16 cellular contexts compared by ENCODE assay signal in the genomic region with DNA sequence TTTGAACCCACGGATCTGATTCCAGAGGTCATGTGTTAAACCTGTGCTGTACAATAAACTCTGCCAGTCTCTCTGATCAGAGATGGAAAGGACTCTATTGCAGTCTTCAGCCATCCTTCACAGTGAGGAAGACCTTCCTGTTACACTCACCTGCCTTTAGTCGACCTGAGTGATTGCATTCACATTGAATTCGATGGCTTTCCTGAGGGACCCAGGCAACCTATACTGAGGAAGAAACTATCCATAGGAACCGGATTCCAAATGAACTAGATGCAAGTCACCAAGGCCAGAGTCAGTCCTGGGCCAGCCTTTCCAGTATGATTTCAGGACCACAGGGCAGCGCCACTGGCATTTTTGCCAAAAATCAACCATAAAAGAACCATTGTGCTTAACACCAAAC. TPM values are rescaled to one million over a fixed set of nuclear protein-coding genes. Genes with fewer than 3 reads are reported as not detected.
DNase-seq lines count a peak whose midpoint lies in the region; ATAC-seq and TF ChIP-seq lines count a peak whose summit lies in the region.
"Had no signal": no experiment of that assay in that cellular context is flagged by ENCODE, and none has a peak within 500 bp of the region (broad histone marks: within the 10 kb centered on the region; RNA-seq: fewer than 3 reads in every experiment).

No MANE protein-coding gene starts in this region.

- no peak for TF ChIP-seq CTCF in GM12865 (IDR thresholded peaks at IDR 0.05; ENCODE audit: insufficient read depth, low read depth, low read length, missing control alignments)
- no peak for TF ChIP-seq CTCF in stomach (IDR thresholded peaks at IDR 0.05)

- in situ Hi-C loops in GM23248 (cut with MboI), result no loop called here

- no peak for DNase-seq in activated T-cell treated with anti-CD3 and anti-CD28 coated beads, Interleukin-2, amount 50 U/mL, for 4 hours
- no peak for DNase-seq in activated T-cell treated with anti-CD3 and anti-CD28 coated beads for 4 hours
- DNase-seq in GM12865 (ENCODE audit: low read depth), result no peak
- DNase-seq in effector memory CD4-positive, alpha-beta T cell, result no peak
- DNase-seq in stomach, result no peak
- DNase-seq in dermis blood vessel endothelial cell, result no peak
- no peak for DNase-seq in GM23248
- DNase-seq in inferior parietal cortex (ENCODE audit: extremely low spot score), result no peak
- DNase-seq: activated CD4-positive, alpha-beta T cell treated with anti-CD3 and anti-CD28 coated beads, Interleukin-2, amount 50 U/mL, for 48 hours; activated effector memory CD4-positive, alpha-beta T cell treated with anti-CD3 and anti-CD28 coated beads, Interleukin-2, amount 50 U/mL, for 16 hours; NCI-H1092; NCI-H2081 treated with DMSO at 0.1 percent for 48 hours; NCI-H510A; stimulated activated CD8-positive, alpha-beta memory T cell treated with anti-CD3 and anti-CD28 coated beads, Interleukin-4, amount 100 ng/mL, for 48 hours; SW 1271 had no signal

- no peak for TF ChIP-seq EP300 in stomach (IDR thresholded peaks at IDR 0.05)

- 83 to 91% (median 86%) methylated on average over 5 of the region's 5 CpGs for WGBS in stomach, 5 donors
- WGBS in GM23248 (ENCODE audit: low coverage in 1 of 2, low lambda C conversion rate in 2 of 2, missing lambda C conversion rate in 2 of 2), 2 experiments, result 96% methylated on average over 5 of the region's 5 CpGs

- peaks cover 22% of the 10 kb centered on the region for H3K4me1 Mint-ChIP-seq in activated T-cell treated with anti-CD3 and anti-CD28 coated beads, Interleukin-2, amount 50 U/mL, for 4 hours (ENCODE audit: low read depth)

- no peaks in the 10 kb centered on the region for H3K27me3 Mint-ChIP-seq in activated T-cell treated with anti-CD3 and anti-CD28 coated beads, Interleukin-2, amount 50 U/mL, for 4 hours (ENCODE audit: low read depth)
- H3K27me3 Mint-ChIP-seq: effector memory CD8-positive, alpha-beta T cell had no signal

- H3K9me3 Mint-ChIP-seq in activated T-cell treated with anti-CD3 and anti-CD28 coated beads, Interleukin-2, amount 50 U/mL, for 4 hours, result peaks cover 6% of the 10 kb centered on the region

- H3K9ac ChIP-seq in GM23248, result no peak overlapping the region

- H3K27ac ChIP-seq in effector memory CD4-positive, alpha-beta T cell (ENCODE audit: insufficient read depth, low read length, poor library complexity, severe bottlenecking), result peak overlapping the region; percentile 99
- H3K27ac ChIP-seq in stomach, result peak overlapping the region in 3 of 5 donors; percentile 66 to 89 (median 70)
- no peak overlapping the region for H3K27ac ChIP-seq in GM23248

- H3K4me3 ChIP-seq in GM12865 (ENCODE audit: low read depth, low read length), result peak overlapping the region; percentile 46; the same call in 1 of the 2 replicates
- H3K4me3 ChIP-seq in effector memory CD4-positive, alpha-beta T cell (ENCODE audit: insufficient read depth, low read depth, low read length, poor library complexity, severe bottlenecking), result no peak overlapping the region
- H3K4me3 ChIP-seq in stomach, result no peak overlapping the region
- H3K4me3 ChIP-seq in GM23248, result no peak overlapping the region

- H3K36me3 Mint-ChIP-seq in activated T-cell treated with anti-CD3 and anti-CD28 coated beads, Interleukin-2, amount 50 U/mL, for 4 hours (ENCODE audit: insufficient read depth), result no peaks in the 10 kb centered on the region

- no peak for TF ChIP-seq POLR2A in stomach (IDR thresholded peaks at IDR 0.05)

- ATAC-seq in activated T-cell treated with anti-CD3 and anti-CD28 coated beads, Interleukin-2, amount 50 U/mL, for 4 hours, result no peak

- H3K4me1 ChIP-seq in effector memory CD4-positive, alpha-beta T cell (ENCODE audit: control insufficient read depth, insufficient read depth, low read length, poor library complexity, severe bottlenecking), result peaks cover 96% of the 10 kb centered on the region
- H3K4me1 ChIP-seq in stomach (peaks cover 16 to 60% (median 26%) of the 10 kb centered on the region in 4 donors), GM23248 (ENCODE audit: insufficient read depth) (peaks cover 8% of the 10 kb centered on the region; the same call in 1 of the 2 replicates)

- peaks cover 10% of the 10 kb centered on the region for H3F3A ChIP-seq in GM23248 (ENCODE audit: insufficient read depth)

- H3K36me3 ChIP-seq in effector memory CD4-positive, alpha-beta T cell (ENCODE audit: control insufficient read depth, insufficient read depth, low read length), result no peaks in the 10 kb centered on the region
- H3K36me3 ChIP-seq in stomach (no peaks in the 10 kb centered on the region), GM23248 (ENCODE audit: low read depth) (no peaks in the 10 kb centered on the region)

- no peaks in the 10 kb centered on the region for H3K9me3 ChIP-seq in effector memory CD4-positive, alpha-beta T cell (ENCODE audit: control insufficient read depth, low read length)
- H3K9me3 ChIP-seq in stomach (no peaks in the 10 kb centered on the region), GM23248 (ENCODE audit: low read depth) (no peaks in the 10 kb centered on the region)

- H2AFZ ChIP-seq in GM23248, result no peak overlapping the region

- peak overlapping the region; percentile 4 for H3K4me3 Mint-ChIP-seq in activated T-cell treated with anti-CD3 and anti-CD28 coated beads, Interleukin-2, amount 50 U/mL, for 4 hours

- no peaks in the 10 kb centered on the region for H3K27me3 ChIP-seq in effector memory CD4-positive, alpha-beta T cell (replicated peaks; ENCODE audit: control insufficient read depth, insufficient read depth, low read length, poor library complexity, severe bottlenecking)
- H3K27me3 ChIP-seq in stomach (no peaks in the 10 kb centered on the region), GM23248 (replicated peaks; ENCODE audit: insufficient read depth) (no peaks in the 10 kb centered on the region)

- no peaks in the 10 kb centered on the region for H3K79me2 ChIP-seq in GM23248 (ENCODE audit: insufficient read depth)

- intact Hi-C loops in stomach (cut with DNase I; ENCODE audit: low total_unique reads), result no loop called here

- H4K20me1 ChIP-seq in GM23248 (ENCODE audit: insufficient read depth), result no peaks in the 10 kb centered on the region

- H3K9me2 ChIP-seq in GM23248 (ENCODE audit: insufficient read depth), result no peaks in the 10 kb centered on the region

- no peak overlapping the region for H3K4me2 ChIP-seq in GM23248 (ENCODE audit: unreplicated experiment)

RNA-seq across cellular contexts. Expression of a gene that starts 56.8 kb away (rescaled TPM):
- under 1 TPM in 1 of 3 donors, not detected in 2; 0.19 TPM for total RNA-seq in activated T-cell treated with anti-CD3 and anti-CD28 coated beads, Interleukin-2, amount 50 U/mL, for 4 hours
- total RNA-seq in stomach (100 to 1,000 TPM in 1 of 5 donors, 10 to 100 TPM in 4; 25.1 to 176 (median 66.8) TPM), dermis blood vessel endothelial cell (2.0 and 2.6 TPM in 2 replicates)
- polyA plus RNA-seq in stomach (10 to 100 TPM; 15.4 to 36.4 (median 31.7) TPM), GM23248 (2016; fragmentation: Nextera tagmentation; extraction: Ambion mirVana) (0.95 and 1.2 TPM in 2 replicates)
- total RNA-seq in GM23248 (2014; rRNA removed; shearing (Covaris generic)), result 9.9 and 12.8 TPM in 2 replicates
